Comparison of ENCODE assay signal across 11 cellular contexts in the genomic region with DNA sequence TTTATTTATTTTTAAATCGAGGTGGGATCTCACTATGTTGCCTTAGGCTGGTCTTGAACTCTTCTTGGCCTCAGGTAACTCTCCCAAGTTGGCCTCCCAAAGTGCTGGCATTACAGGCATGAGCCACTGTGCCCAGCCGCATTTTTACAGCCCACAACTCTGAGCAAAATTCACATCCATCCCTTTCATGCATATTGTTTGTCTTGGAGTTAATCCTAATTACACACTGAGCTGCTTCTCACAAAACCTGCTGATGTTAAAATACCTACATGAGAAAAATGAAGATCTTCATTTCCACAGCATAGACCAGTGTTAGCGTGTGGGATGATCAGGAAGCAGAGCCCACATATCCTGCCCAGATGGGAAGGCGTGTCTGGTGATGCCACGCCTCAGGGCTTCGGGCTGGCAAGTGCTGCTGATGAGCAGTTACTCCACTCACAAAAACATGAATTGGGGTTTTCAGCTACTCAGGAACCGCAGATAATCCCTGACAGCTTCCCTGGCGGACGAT. TPM values are rescaled to one million over a fixed set of nuclear protein-coding genes. Genes with fewer than 3 reads are reported as not detected.
DNase-seq lines count a peak whose midpoint lies in the region; ATAC-seq and TF ChIP-seq lines count a peak whose summit lies in the region.
"Had no signal": no experiment of that assay in that cellular context is flagged by ENCODE, and none has a peak within 500 bp of the region (broad histone marks: within the 10 kb centered on the region; RNA-seq: fewer than 3 reads in every experiment).

No MANE protein-coding gene starts in this region.

- no peak overlapping the region for H3K4me3 ChIP-seq in osteoblast (ENCODE audit: insufficient read depth, low read length)

- no peaks in the 10 kb centered on the region for H3K9me3 ChIP-seq in osteoblast (ENCODE audit: low read depth, low read length)

- no peaks in the 10 kb centered on the region for H3K27me3 ChIP-seq in osteoblast (ENCODE audit: insufficient read depth, low read length)

- H3K79me2 ChIP-seq in osteoblast (ENCODE audit: insufficient read depth, low read length), result peaks cover 13% of the 10 kb centered on the region

- peak overlapping the region; percentile 27 for H3K4me2 ChIP-seq in osteoblast (ENCODE audit: insufficient read depth, low read length)

- H2AFZ ChIP-seq in osteoblast (ENCODE audit: low read length), result no peak overlapping the region

- in situ Hi-C loops in KBM-7 (cut with MboI; ENCODE audit: low pct_unique_long_range_greater_than_20kb, low sequenced_read_pairs), result no loop called here

- peak overlapping the region; percentile 43 for H3K27ac ChIP-seq in osteoblast (ENCODE audit: low read depth, low read length)

- peaks cover 4% of the 10 kb centered on the region for H4K20me1 ChIP-seq in osteoblast (ENCODE audit: insufficient read depth, low read length)

- peaks cover 17% of the 10 kb centered on the region for H3K4me1 ChIP-seq in osteoblast (ENCODE audit: insufficient read depth, low read length)

- H3K36me3 ChIP-seq in osteoblast (ENCODE audit: insufficient read depth, low read length), result peaks cover 58% of the 10 kb centered on the region

- TF ChIP-seq CTCF in osteoblast (IDR thresholded peaks at IDR 0.05; ENCODE audit: extremely low read depth, low read depth, low read length), result no peak

- ATAC-seq in HG03565 (IDR thresholded peaks at IDR 0.05; ENCODE audit: unreplicated experiment) (no peak), HG03520 (IDR thresholded peaks at IDR 0.05; ENCODE audit: unreplicated experiment) (no peak)

- DNase-seq in KBM-7, result peak; percentile 10
- peak; percentile 25 for DNase-seq in RPMI7951 (ENCODE audit: low read depth)
- peak; percentile 78 for DNase-seq in cerebellum (ENCODE audit: low spot score)
- peak; percentile 70 for DNase-seq in osteoblast (ENCODE audit: insufficient read length, low spot score, missing footprints)
- DNase-seq in RPMI8226, result no peak
- no peak for DNase-seq in activated CD4-positive, alpha-beta T cell treated with anti-CD3 and anti-CD28 coated beads, Interleukin-2, amount 50 U/mL, for 4 hours
- DNase-seq: COR-L47, NCI-H1105, SW 1271 had no signal

RNA-seq across cellular contexts. Expression of gene ITGB1BP1, which starts 14.6 kb away (rescaled TPM):
- 79.4 and 85.5 TPM in 2 replicates for total RNA-seq in RPMI7951 (2014; rRNA removed; shearing (Covaris generic))
- 45.1 TPM for total RNA-seq in cerebellum
- 30.8 and 32.4 TPM in 2 replicates for total RNA-seq in osteoblast

RNA-seq across cellular contexts. Expression of gene CPSF3, which starts 14.8 kb away (rescaled TPM):
- 94.9 and 105 TPM in 2 replicates for total RNA-seq in RPMI7951 (2014; rRNA removed; shearing (Covaris generic))
- total RNA-seq in cerebellum, result 36.1 TPM
- total RNA-seq in osteoblast, result 34.5 and 38.4 TPM in 2 replicates

Comparison
In these comparisons a context has a peak if more than half of its experiments do, and no peak if none do; other contexts are left out.
1. DNase-seq: peak in KBM-7 (single experiment), RPMI7951 (single experiment), cerebellum (single experiment) and osteoblast (single experiment); none in RPMI8226 (single experiment) and activated CD4-positive, alpha-beta T cell treated with anti-CD3 and anti-CD28 coated beads, Interleukin-2, amount 50 U/mL, for 4 hours (0 of 2).